In the genomic region with DNA sequence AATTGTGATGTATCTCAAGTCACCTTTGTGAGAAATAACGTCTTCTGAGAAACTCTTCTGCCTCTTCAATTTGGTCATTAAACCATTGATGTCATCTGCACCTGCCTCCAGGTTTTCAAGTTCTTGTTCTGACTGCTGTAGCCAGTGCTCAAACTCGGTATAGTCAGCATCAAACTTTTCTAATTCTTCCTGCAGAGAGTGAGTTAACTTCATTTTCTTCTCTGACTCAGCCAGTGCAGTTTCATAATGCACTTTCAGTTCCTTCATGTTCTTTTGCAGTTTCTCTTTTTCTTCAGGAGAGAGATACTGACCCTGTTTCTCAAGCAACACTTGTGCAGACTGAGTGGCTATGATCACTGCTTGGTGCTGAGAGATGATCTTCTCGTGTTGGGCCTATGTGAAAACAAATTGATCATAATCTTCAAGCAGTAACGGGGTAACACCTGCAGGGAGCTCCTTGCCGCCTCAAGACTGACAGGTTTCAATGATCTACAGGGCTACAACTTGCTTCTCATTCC, we compare ENCODE assay signal across 9 cellular contexts. TPM values are rescaled to one million over a fixed set of nuclear protein-coding genes. Genes with fewer than 3 reads are reported as not detected.
A peak's percentile ranks its signal among the peaks of the same experiment; 100 is the strongest.
DNase-seq lines count a peak whose midpoint lies in the region; ATAC-seq and TF ChIP-seq lines count a peak whose summit lies in the region.
"Had no signal": no experiment of that assay in that cellular context is flagged by ENCODE, and none has a peak within 500 bp of the region (broad histone marks: within the 10 kb centered on the region; RNA-seq: fewer than 3 reads in every experiment).

No MANE protein-coding gene starts in this region.

- peak overlapping the region; percentile 50 to 85 for H3K4me3 Mint-ChIP-seq in CD14-positive monocyte
- no peak overlapping the region for H3K4me3 Mint-ChIP-seq in stimulated activated naive B cell treated with anti-CD40 and anti-IgM and Interleukin-4, amounts not matched to agents 10 μg/mL and 1 μg/mL and 100 μg/mL, for 72 hours
- H3K4me3 Mint-ChIP-seq: nephron had no signal

- no peak for TF ChIP-seq EP300 in gastroesophageal sphincter (IDR thresholded peaks at IDR 0.05)

- H3K9me3 Mint-ChIP-seq in CD14-positive monocyte, result peaks cover 0 to 1% (median 0%) of the 10 kb centered on the region in 7 donors
- H3K9me3 Mint-ChIP-seq in stimulated activated naive B cell treated with anti-CD40 and anti-IgM and Interleukin-4, amounts not matched to agents 10 μg/mL and 1 μg/mL and 100 μg/mL, for 72 hours, result no peaks in the 10 kb centered on the region
- H3K9me3 Mint-ChIP-seq: nephron had no signal

- intact Hi-C loops in CD14-positive monocyte (cut with micrococcal nuclease), result loop anchor here (2.0 to 10.0 kb wide), 2 partner anchors 229 to 233 kb away; no protein-coding TSS in a partner anchor

- H3K27me3 ChIP-seq in gastroesophageal sphincter, result no peaks in the 10 kb centered on the region

- DNase-seq in CD14-positive monocyte (ENCODE audit: low spot score) (no peak), putamen (ENCODE audit: low spot score) (no peak), COR-L47 (lab: John Stamatoyannopoulos, UW) (no peak)
- peak; percentile 25 to 43 for DNase-seq in activated T-cell treated with anti-CD3 and anti-CD28 coated beads, Interleukin-2, amount 50 U/mL, for 48 hours
- peak; percentile 20 for DNase-seq in stimulated activated naive B cell treated with anti-CD40 and anti-IgM and Interleukin-4, amounts not matched to agents 10 μg/mL and 1 μg/mL and 100 μg/mL, for 72 hours

- no peaks in the 10 kb centered on the region for H3K27me3 Mint-ChIP-seq in CD14-positive monocyte (ENCODE audit: low read depth in 3 of 3)
- no peaks in the 10 kb centered on the region for H3K27me3 Mint-ChIP-seq in stimulated activated naive B cell treated with anti-CD40 and anti-IgM and Interleukin-4, amounts not matched to agents 10 μg/mL and 1 μg/mL and 100 μg/mL, for 72 hours

- H3K27ac ChIP-seq in gastroesophageal sphincter, result peak overlapping the region in 1 of 4 donors; percentile 12

- H3K4me3 ChIP-seq in gastroesophageal sphincter, result no peak overlapping the region

- peaks cover 0 to 50% (median 5%) of the 10 kb centered on the region in 3 donors for H3K4me1 ChIP-seq in gastroesophageal sphincter

- H3K4me1 Mint-ChIP-seq in CD14-positive monocyte, result peaks cover 29% of the 10 kb centered on the region
- H3K4me1 Mint-ChIP-seq in stimulated activated naive B cell treated with anti-CD40 and anti-IgM and Interleukin-4, amounts not matched to agents 10 μg/mL and 1 μg/mL and 100 μg/mL, for 72 hours, result peaks cover 15 to 27% of the 10 kb centered on the region in 2 donors

- H3K36me3 Mint-ChIP-seq in CD14-positive monocyte, result peaks cover 12 to 15% of the 10 kb centered on the region in 2 donors
- no peaks in the 10 kb centered on the region for H3K36me3 Mint-ChIP-seq in stimulated activated naive B cell treated with anti-CD40 and anti-IgM and Interleukin-4, amounts not matched to agents 10 μg/mL and 1 μg/mL and 100 μg/mL, for 72 hours

- H3K9me3 ChIP-seq in gastroesophageal sphincter, result no peaks in the 10 kb centered on the region

- TF ChIP-seq CTCF in CD14-positive monocyte (IDR thresholded peaks at IDR 0.05), result no peak
- no peak for TF ChIP-seq CTCF in gastroesophageal sphincter (IDR thresholded peaks at IDR 0.05)

- TF ChIP-seq POLR2A in gastroesophageal sphincter (IDR thresholded peaks at IDR 0.05), result no peak

- peak; percentile 94 for ATAC-seq in GM19043 (IDR thresholded peaks at IDR 0.05; ENCODE audit: low read depth, unreplicated experiment)
- ATAC-seq in HG03095 (IDR thresholded peaks at IDR 0.05; ENCODE audit: unreplicated experiment), result peak; percentile 94
- peak; percentile 92 to 96 for ATAC-seq in stimulated activated naive B cell treated with anti-CD40 and anti-IgM and Interleukin-4, amounts not matched to agents 10 μg/mL and 1 μg/mL and 100 μg/mL, for 72 hours (replicated peaks)
- no peak for ATAC-seq in gastroesophageal sphincter

- H3K36me3 ChIP-seq in gastroesophageal sphincter, result peaks cover 0 to 46% of the 10 kb centered on the region in 2 donors

- 56 to 66% methylated on average over 5 of the region's 5 CpGs for WGBS in gastroesophageal sphincter (ENCODE audit: low coverage in 1 of 2), 2 donors

- peak overlapping the region; percentile 83 to 91 (median 89) for H3K27ac Mint-ChIP-seq in CD14-positive monocyte
- H3K27ac Mint-ChIP-seq in stimulated activated naive B cell treated with anti-CD40 and anti-IgM and Interleukin-4, amounts not matched to agents 10 μg/mL and 1 μg/mL and 100 μg/mL, for 72 hours, result no peak overlapping the region

RNA-seq across cellular contexts. Expression of a gene that starts 48.8 kb away (rescaled TPM):
- 1 to 10 TPM; 1.1 to 3.2 TPM for polyA plus RNA-seq in CD14-positive monocyte
- 100 to 1,000 TPM; 442 to 716 (median 661) TPM for total RNA-seq in gastroesophageal sphincter

Comparison
In these comparisons a context has a peak if more than half of its experiments do, and no peak if none do; other contexts are left out.
1. DNase-seq: peak in activated T-cell treated with anti-CD3 and anti-CD28 coated beads, Interleukin-2, amount 50 U/mL, for 48 hours (2 of 2) and stimulated activated naive B cell treated with anti-CD40 and anti-IgM and Interleukin-4, amounts not matched to agents 10 μg/mL and 1 μg/mL and 100 μg/mL, for 72 hours (single experiment); none in CD14-positive monocyte (single experiment), putamen (single experiment) and COR-L47 (single experiment).
2. H3K4me3 Mint-ChIP-seq: peak in CD14-positive monocyte (2 of 2); none in stimulated activated naive B cell treated with anti-CD40 and anti-IgM and Interleukin-4, amounts not matched to agents 10 μg/mL and 1 μg/mL and 100 μg/mL, for 72 hours (0 of 2).